In genomic region chr11:93735627-93736026, GRCh38 we compare ENCODE assay signal across 15 cellular contexts. TPM values are rescaled to one million over a fixed set of nuclear protein-coding genes. Genes with fewer than 3 reads are reported as not detected.
DNase-seq lines count a peak whose midpoint lies in the region; ATAC-seq and TF ChIP-seq lines count a peak whose summit lies in the region.
"Had no signal": no experiment of that assay in that cellular context is flagged by ENCODE, and none has a peak within 500 bp of the region (broad histone marks: within the 10 kb centered on the region; RNA-seq: fewer than 3 reads in every experiment).

No MANE protein-coding gene starts in this region.

- no peak overlapping the region for H3K56ac ChIP-seq in mesendoderm (ENCODE audit: low read length)

- no peaks in the 10 kb centered on the region for H3K79me1 ChIP-seq in mesendoderm (ENCODE audit: low read length)

- peaks cover 50 to 70% (median 62%) of the 10 kb centered on the region in 10 experiments for H3K4me1 ChIP-seq in BLaER1 treated with 17β-estradiol and CSF1 and Interleukin-3, amounts not matched to agents 10 nM and 100 nM
- H3K4me1 ChIP-seq in mesendoderm (ENCODE audit: control insufficient read depth, low read depth, low read length): no peaks in the 10 kb centered on the region

- POLR2A ChIA-PET in activated CD4-positive, alpha-beta memory T cell treated with anti-CD3 and anti-CD28 coated beads, Interleukin-2, amount 10 ng/mL, durations not matched to agents 7 days and 5 days (lab: Charles Lee): interaction anchor here (0.8 to 9.6 kb wide), 6 partner anchors 9 to 58 kb away, joined by 3 to 325 read pairs (median 4); partner anchors contain the start of gene MED17

- ATAC-seq in left lobe of liver (no peak), HG02870 (IDR thresholded peaks at IDR 0.05; ENCODE audit: unreplicated experiment) (no peak)
- ATAC-seq: SK-N-SH treated with all-trans-retinoic acid at 6 μM for 48 hours had no signal

- peaks cover 97 to 100% (median 98%) of the 10 kb centered on the region in 11 experiments for H4K20me1 ChIP-seq in BLaER1 treated with 17β-estradiol and CSF1 and Interleukin-3, amounts not matched to agents 10 nM and 100 nM

- H3K36me3 Mint-ChIP-seq in HFFc6 (ENCODE audit: low read depth): peaks cover 82% of the 10 kb centered on the region
- peaks cover 89% of the 10 kb centered on the region for H3K36me3 Mint-ChIP-seq in activated CD4-positive, alpha-beta memory T cell treated with anti-CD3 and anti-CD28 coated beads, Interleukin-2, amount 10 ng/mL, durations not matched to agents 7 days and 5 days (ENCODE audit: low read depth)

- H2BK120ac ChIP-seq in mesendoderm (ENCODE audit: low read depth, low read length): no peak overlapping the region

- no peak overlapping the region for H3K23ac ChIP-seq in mesendoderm (ENCODE audit: low read length)

- peaks cover 2% of the 10 kb centered on the region; the same call in 1 of the 2 replicates for H3K9me3 Mint-ChIP-seq in HFFc6
- H3K9me3 Mint-ChIP-seq in activated CD4-positive, alpha-beta memory T cell treated with anti-CD3 and anti-CD28 coated beads, Interleukin-2, amount 10 ng/mL, durations not matched to agents 7 days and 5 days: no peaks in the 10 kb centered on the region

- peaks cover 94 to 100% (median 97%) of the 10 kb centered on the region in 11 experiments for H3K36me3 ChIP-seq in BLaER1 treated with 17β-estradiol and CSF1 and Interleukin-3, amounts not matched to agents 10 nM and 100 nM
- H3K36me3 ChIP-seq in mesendoderm (ENCODE audit: control insufficient read depth, insufficient read depth, low read length): peaks cover 13% of the 10 kb centered on the region

- H3K18ac ChIP-seq in mesendoderm (ENCODE audit: low read length): no peak overlapping the region

- peak overlapping the region; percentile 75 for H3K4me3 Mint-ChIP-seq in HFFc6
- H3K4me3 Mint-ChIP-seq in activated CD4-positive, alpha-beta memory T cell treated with anti-CD3 and anti-CD28 coated beads, Interleukin-2, amount 10 ng/mL, durations not matched to agents 7 days and 5 days: no peak overlapping the region

- no peak overlapping the region for H2BK15ac ChIP-seq in mesendoderm (replicated peaks; ENCODE audit: low read depth)

- H3K27ac ChIP-seq in BLaER1 treated with 17β-estradiol and CSF1 and Interleukin-3, amounts not matched to agents 10 nM and 100 nM: no peak overlapping the region; a peak in 1 of 22 replicates
- H3K27ac ChIP-seq in mesendoderm (ENCODE audit: low read depth, low read length): no peak overlapping the region
- H3K27ac ChIP-seq: stomach had no signal

- H3K79me2 ChIP-seq in mesendoderm (ENCODE audit: control insufficient read depth, insufficient read depth, low read length): peaks cover 45% of the 10 kb centered on the region

- H3K4me2 ChIP-seq in BLaER1 treated with 17β-estradiol and CSF1 and Interleukin-3, amounts not matched to agents 10 nM and 100 nM: peak overlapping the region; percentile 28 to 99 (median 92)
- H3K4me2 ChIP-seq in mesendoderm (ENCODE audit: low read length): no peak overlapping the region

- WGBS in mesendoderm (ENCODE audit: extremely low coverage, insufficient coverage, low lambda C conversion rate): no CpG with 5 or more reads among the region's 1 CpG

- peaks cover 2% of the 10 kb centered on the region; the same call in 1 of the 2 replicates for H3K27me3 Mint-ChIP-seq in HFFc6 (ENCODE audit: insufficient read depth)
- no peaks in the 10 kb centered on the region for H3K27me3 Mint-ChIP-seq in activated CD4-positive, alpha-beta memory T cell treated with anti-CD3 and anti-CD28 coated beads, Interleukin-2, amount 10 ng/mL, durations not matched to agents 7 days and 5 days

- TF ChIP-seq CTCF in HFFc6 (IDR thresholded peaks at IDR 0.05): no peak

- DNase-seq in HFFc6 (no peak), mesendoderm (no peak), left lobe of liver (ENCODE audit: low spot score) (no peak), NOMO-1 treated with DMSO at 0.1 percent for 48 hours (lab: John Stamatoyannopoulos, UW; ENCODE audit: unreplicated experiment) (no peak), NCI-H146 (lab: John Stamatoyannopoulos, UW) (no peak)
- DNase-seq in activated CD4-positive, alpha-beta memory T cell treated with anti-CD3 and anti-CD28 coated beads, Interleukin-2, amount 10 ng/mL, durations not matched to agents 7 days and 5 days: no peak
- DNase-seq: activated CD4-positive, alpha-beta T cell treated with anti-CD3 and anti-CD28 coated beads for 48 hours; Calu3; GOT3; NCI-H1436; NCI-H748 treated with DMSO at 0.1 percent for 48 hours; stomach had no signal

- peak overlapping the region in 8 of 10 experiments; percentile 8 to 80 (median 35); a peak in 9 of 20 replicates for H3K4me3 ChIP-seq in BLaER1 treated with 17β-estradiol and CSF1 and Interleukin-3, amounts not matched to agents 10 nM and 100 nM
- H3K4me3 ChIP-seq in mesendoderm (ENCODE audit: low read length): no peak overlapping the region
- H3K4me3 ChIP-seq: stomach had no signal

- no peak overlapping the region for H2BK5ac ChIP-seq in mesendoderm (ENCODE audit: low read length)

- peak overlapping the region in 10 of 11 experiments; percentile 18 to 54 (median 43); a peak in 13 of 22 replicates for H3K9ac ChIP-seq in BLaER1 treated with 17β-estradiol and CSF1 and Interleukin-3, amounts not matched to agents 10 nM and 100 nM
- H3K9ac ChIP-seq in mesendoderm (ENCODE audit: low read length): peak overlapping the region; percentile 28

- no peak overlapping the region for H3K4ac ChIP-seq in mesendoderm (ENCODE audit: low read depth, low read length)

- peak overlapping the region; percentile 58 for H3K27ac Mint-ChIP-seq in HFFc6
- H3K27ac Mint-ChIP-seq in activated CD4-positive, alpha-beta memory T cell treated with anti-CD3 and anti-CD28 coated beads, Interleukin-2, amount 10 ng/mL, durations not matched to agents 7 days and 5 days: peak overlapping the region; percentile 17

- no peaks in the 10 kb centered on the region for H3K9me3 ChIP-seq in BLaER1 treated with 17β-estradiol and CSF1 and Interleukin-3, amounts not matched to agents 10 nM and 100 nM (replicated peaks in 1 of 11)
- H3K9me3 ChIP-seq: stomach had no signal

- H3K27me3 ChIP-seq in BLaER1 treated with 17β-estradiol and CSF1 and Interleukin-3, amounts not matched to agents 10 nM and 100 nM: no peaks in the 10 kb centered on the region
- H3K27me3 ChIP-seq in mesendoderm (ENCODE audit: insufficient read depth, low read length, poor library complexity): no peaks in the 10 kb centered on the region
- H3K27me3 ChIP-seq: stomach had no signal

- CTCF ChIA-PET in activated CD4-positive, alpha-beta memory T cell treated with anti-CD3 and anti-CD28 coated beads, Interleukin-2, amount 10 ng/mL, durations not matched to agents 7 days and 5 days (lab: Charles Lee): no interaction called here

- H4K8ac ChIP-seq in mesendoderm (ENCODE audit: low read depth, low read length): no peak overlapping the region

- no peak overlapping the region for H2AK5ac ChIP-seq in mesendoderm (ENCODE audit: low read length)

- no peak overlapping the region for H4K5ac ChIP-seq in mesendoderm (ENCODE audit: low read length)

- peaks cover 76% of the 10 kb centered on the region for H3K4me1 Mint-ChIP-seq in HFFc6 (ENCODE audit: low read depth)
- H3K4me1 Mint-ChIP-seq in activated CD4-positive, alpha-beta memory T cell treated with anti-CD3 and anti-CD28 coated beads, Interleukin-2, amount 10 ng/mL, durations not matched to agents 7 days and 5 days: peaks cover 81% of the 10 kb centered on the region

RNA-seq across cellular contexts. Expression of gene TAF1D, which starts 5.7 kb away (rescaled TPM):
- total RNA-seq in HFFc6 (2021; fragmentation: NEBNext Ultra II Directional; extraction: Animal tissue kit (Norgen Biotek cat#: 25700)): 100 to 1,000 TPM in 2 of 6 experiments, 10 to 100 TPM in 4; 89.6 to 112 (median 97.0) TPM
- 100 to 1,000 TPM; 183 to 184 TPM for total RNA-seq in activated CD4-positive, alpha-beta memory T cell treated with anti-CD3 and anti-CD28 coated beads, Interleukin-2, amount 10 ng/mL, durations not matched to agents 7 days and 5 days
- 238 TPM for polyA plus RNA-seq in mesendoderm (2013, experiment 1 of 2)
- 235 TPM for polyA plus RNA-seq in mesendoderm (2013, experiment 2 of 2)
- 26.7 TPM for total RNA-seq in left lobe of liver

RNA-seq across cellular contexts. Expression of gene C11orf54, which starts 5.8 kb away (rescaled TPM):
- total RNA-seq in HFFc6 (2021; fragmentation: NEBNext Ultra II Directional; extraction: Animal tissue kit (Norgen Biotek cat#: 25700)): 10 to 100 TPM; 10.1 to 14.4 (median 12.7) TPM
- 10 to 100 TPM; 24.4 to 24.6 TPM for total RNA-seq in activated CD4-positive, alpha-beta memory T cell treated with anti-CD3 and anti-CD28 coated beads, Interleukin-2, amount 10 ng/mL, durations not matched to agents 7 days and 5 days
- polyA plus RNA-seq in mesendoderm (2013, experiment 1 of 2): 7.6 TPM
- 8.1 TPM for polyA plus RNA-seq in mesendoderm (2013, experiment 2 of 2)
- 184 TPM for total RNA-seq in left lobe of liver

RNA-seq across cellular contexts. Expression of gene MED17, which starts 48.5 kb away (rescaled TPM):
- 10 to 100 TPM; 21.6 to 28.1 (median 25.5) TPM for total RNA-seq in HFFc6 (2021; fragmentation: NEBNext Ultra II Directional; extraction: Animal tissue kit (Norgen Biotek cat#: 25700))
- 10 to 100 TPM; 40.6 to 42.9 TPM for total RNA-seq in activated CD4-positive, alpha-beta memory T cell treated with anti-CD3 and anti-CD28 coated beads, Interleukin-2, amount 10 ng/mL, durations not matched to agents 7 days and 5 days
- polyA plus RNA-seq in mesendoderm (2013, experiment 1 of 2): 22.5 TPM
- 21.6 TPM for polyA plus RNA-seq in mesendoderm (2013, experiment 2 of 2)
- total RNA-seq in left lobe of liver: 9.3 TPM
